Comparison of ENCODE assay signal across 8 cellular contexts in the genomic region with DNA sequence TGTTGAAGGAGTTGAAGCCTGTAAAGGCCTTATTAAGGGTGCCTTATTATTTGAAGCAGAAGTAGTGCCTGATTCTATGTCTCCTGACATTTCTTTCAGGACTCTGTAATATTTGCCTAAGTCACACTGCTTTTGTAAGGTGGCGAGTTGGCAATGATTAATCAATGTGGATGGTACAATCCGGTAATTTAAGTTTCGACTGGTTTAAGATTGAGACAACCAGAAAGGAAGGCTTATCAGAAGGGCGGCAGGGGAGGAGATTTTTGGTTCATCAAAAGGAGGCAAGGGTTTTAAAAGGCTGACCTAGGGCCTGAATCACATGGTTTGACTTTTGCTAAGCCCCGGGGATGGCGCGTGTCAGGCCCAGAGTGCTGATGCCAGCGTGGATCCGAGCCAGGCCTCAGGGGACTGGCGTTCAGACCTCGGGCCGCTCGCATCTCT. TPM values are rescaled to one million over a fixed set of nuclear protein-coding genes. Genes with fewer than 3 reads are reported as not detected.
DNase-seq lines count a peak whose midpoint lies in the region; ATAC-seq and TF ChIP-seq lines count a peak whose summit lies in the region.

No MANE protein-coding gene starts in this region.

- H3K4me3 ChIP-seq in ACC112 (ENCODE audit: low read depth, low read length): peak overlapping the region; percentile 99
- peak overlapping the region; percentile 91 for H3K4me3 ChIP-seq in HUES64 (ENCODE audit: low read length)
- H3K4me3 ChIP-seq in choroid plexus epithelial cell (ENCODE audit: low read depth, low read length): peak overlapping the region; percentile 86
- H3K4me3 ChIP-seq in naive thymus-derived CD4-positive, alpha-beta T cell (ENCODE audit: low read length): peak overlapping the region; percentile 95

- H3K4me1 Mint-ChIP-seq in naive thymus-derived CD4-positive, alpha-beta T cell: peaks cover 34 to 48% (median 41%) of the 10 kb centered on the region in 7 donors

- H3K4me3 Mint-ChIP-seq in naive thymus-derived CD4-positive, alpha-beta T cell: peak overlapping the region; percentile 96 to 100 (median 99)

- H3K9ac ChIP-seq in HUES64 (ENCODE audit: low read depth, low read length): peak overlapping the region; percentile 85

- DNase-seq in choroid plexus epithelial cell (ENCODE audit: low read depth): no peak
- DNase-seq in naive thymus-derived CD4-positive, alpha-beta T cell: no peak
- no peak for DNase-seq in stimulated activated CD4-positive, alpha-beta T cell treated with anti-CD3 and anti-CD28 coated beads, Interleukin-12 subunit alpha, Interleukin-12 subunit beta, amount 100 ng/mL, for 4 hours
- no peak for DNase-seq in SK-N-DZ (ENCODE audit: low spot score)

- peak overlapping the region; percentile 97 to 100 (median 99) for H3K27ac Mint-ChIP-seq in naive thymus-derived CD4-positive, alpha-beta T cell

- H3K36me3 Mint-ChIP-seq in naive thymus-derived CD4-positive, alpha-beta T cell: peaks cover 0 to 12% (median 6%) of the 10 kb centered on the region in 5 donors

- POLR2A ChIA-PET in naive thymus-derived CD4-positive, alpha-beta T cell (lab: Charles Lee): no interaction called here

- ATAC-seq in naive thymus-derived CD4-positive, alpha-beta T cell: no peak
- ATAC-seq in GM21528 (IDR thresholded peaks at IDR 0.05; ENCODE audit: low FRiP score, unreplicated experiment) (no peak), HG03354 (IDR thresholded peaks at IDR 0.05; ENCODE audit: poor library complexity, severe bottlenecking, unreplicated experiment) (no peak)

- H3K4me1 ChIP-seq in ACC112 (ENCODE audit: control insufficient read depth, insufficient read depth, low read length, unreplicated experiment) (peaks cover 34% of the 10 kb centered on the region), HUES64 (ENCODE audit: insufficient read depth, low read length) (peaks cover 16% of the 10 kb centered on the region)
- peaks cover 16 to 31% of the 10 kb centered on the region in 2 donors for H3K4me1 ChIP-seq in naive thymus-derived CD4-positive, alpha-beta T cell (ENCODE audit: control insufficient read depth in 2 of 2, insufficient read depth in 2 of 2, low read length in 2 of 2)

- H3K9me3 ChIP-seq in HUES64 (ENCODE audit: insufficient read depth, low read depth, low read length): no peaks in the 10 kb centered on the region
- no peaks in the 10 kb centered on the region for H3K9me3 ChIP-seq in naive thymus-derived CD4-positive, alpha-beta T cell (ENCODE audit: control insufficient read depth in 2 of 3, low read length in 3 of 3)

- peak overlapping the region; percentile 87 for H3K27ac ChIP-seq in ACC112 (ENCODE audit: low read depth, low read length)
- peak overlapping the region; percentile 84; the same call in 1 of the 2 replicates for H3K27ac ChIP-seq in HUES64 (ENCODE audit: low read depth, low read length)
- H3K27ac ChIP-seq in naive thymus-derived CD4-positive, alpha-beta T cell (ENCODE audit: low read depth, low read length): peak overlapping the region; percentile 94

- TF ChIP-seq CTCF in choroid plexus epithelial cell (conservative IDR thresholded peaks at IDR 0.05; ENCODE audit: low read depth, low read length): no peak

- WGBS in HUES64: 42% methylated on average over 13 of the region's 13 CpGs

- CTCF ChIA-PET in naive thymus-derived CD4-positive, alpha-beta T cell (lab: Charles Lee): no interaction called here

- no peaks in the 10 kb centered on the region for H3K9me3 Mint-ChIP-seq in naive thymus-derived CD4-positive, alpha-beta T cell

- peaks cover 30% of the 10 kb centered on the region for H3K79me2 ChIP-seq in ACC112 (ENCODE audit: control insufficient read depth, insufficient read depth, low read length, unreplicated experiment)

- intact Hi-C loops in naive thymus-derived CD4-positive, alpha-beta T cell (cut with micrococcal nuclease): loop anchor here (1.0 to 10.0 kb wide), 13 partner anchors 45 to 1393 kb away; a partner anchor contains a TSS

- peaks cover 0 to 16% (median 6%) of the 10 kb centered on the region in 5 donors for H3K27me3 Mint-ChIP-seq in naive thymus-derived CD4-positive, alpha-beta T cell

- peak overlapping the region; percentile 98 for H2AFZ ChIP-seq in ACC112 (ENCODE audit: low read length, unreplicated experiment)

- H3K27me3 ChIP-seq in ACC112 (ENCODE audit: insufficient read depth, low read length) (no peaks in the 10 kb centered on the region), HUES64 (ENCODE audit: insufficient read depth, low read length) (no peaks in the 10 kb centered on the region)
- no peaks in the 10 kb centered on the region for H3K27me3 ChIP-seq in naive thymus-derived CD4-positive, alpha-beta T cell (ENCODE audit: control insufficient read depth in 2 of 2, insufficient read depth in 2 of 2, low read length in 2 of 2)

- H3K36me3 ChIP-seq in ACC112 (ENCODE audit: insufficient read depth, low read length) (no peaks in the 10 kb centered on the region), HUES64 (ENCODE audit: insufficient read depth, low read length) (no peaks in the 10 kb centered on the region)
- peaks cover 0 to 9% (median 0%) of the 10 kb centered on the region in 3 experiments for H3K36me3 ChIP-seq in naive thymus-derived CD4-positive, alpha-beta T cell (ENCODE audit: control insufficient read depth in 2 of 3, insufficient read depth in 3 of 3, low read length in 3 of 3)

RNA-seq across cellular contexts. Expression of a gene that starts 0.8 kb away (rescaled TPM):
- polyA plus RNA-seq in HUES64 (2013, experiment 1 of 2): 26.8 TPM
- polyA plus RNA-seq in HUES64 (2013, experiment 2 of 2): 29.9 TPM
- 10 to 100 TPM; 41.2 to 68.5 (median 66.1) TPM for total RNA-seq in naive thymus-derived CD4-positive, alpha-beta T cell
- 100 to 1,000 TPM; 106 to 131 TPM for polyA plus RNA-seq in naive thymus-derived CD4-positive, alpha-beta T cell
- 45.1 and 52.2 TPM in 2 replicates for polyA plus RNA-seq in SK-N-DZ (2014; cell fraction: cytosol; rRNA removed)
- polyA plus RNA-seq in SK-N-DZ (2014; cell fraction: nucleus; rRNA removed): 20.9 and 25.2 TPM in 2 replicates

RNA-seq across cellular contexts. Expression of a gene that starts 19.8 kb away (rescaled TPM):
- not detected for polyA plus RNA-seq in HUES64 (2013, experiment 1 of 2)
- not detected for polyA plus RNA-seq in HUES64 (2013, experiment 2 of 2)
- total RNA-seq in naive thymus-derived CD4-positive, alpha-beta T cell: not detected
- not detected for polyA plus RNA-seq in naive thymus-derived CD4-positive, alpha-beta T cell
- polyA plus RNA-seq in SK-N-DZ (2014; cell fraction: cytosol; rRNA removed): not detected in 2 replicates
- not detected in 2 replicates for polyA plus RNA-seq in SK-N-DZ (2014; cell fraction: nucleus; rRNA removed)

RNA-seq across cellular contexts. Expression of a gene that starts 59.9 kb away (rescaled TPM):
- polyA plus RNA-seq in HUES64 (2013, experiment 1 of 2): 37.4 TPM
- polyA plus RNA-seq in HUES64 (2013, experiment 2 of 2): 46.0 TPM
- total RNA-seq in naive thymus-derived CD4-positive, alpha-beta T cell: 10 to 100 TPM; 29.9 to 44.4 (median 33.4) TPM
- 10 to 100 TPM; 75.4 to 77.5 TPM for polyA plus RNA-seq in naive thymus-derived CD4-positive, alpha-beta T cell
- 83.3 and 91.8 TPM in 2 replicates for polyA plus RNA-seq in SK-N-DZ (2014; cell fraction: cytosol; rRNA removed)
- polyA plus RNA-seq in SK-N-DZ (2014; cell fraction: nucleus; rRNA removed): 25.7 and 50.8 TPM in 2 replicates
